In genomic region chr15:66830358-66830757, GRCh38 we compare ENCODE assay signal across 12 cellular contexts.
DNase-seq lines count a peak whose midpoint lies in the region; ATAC-seq, FAIRE-seq and TF ChIP-seq lines count a peak whose summit lies in the region.
"Had no signal": no experiment of that assay in that cellular context is flagged by ENCODE, and none has a peak within 500 bp of the region (broad histone marks: within the 10 kb centered on the region; RNA-seq: fewer than 3 reads in every experiment).

No MANE protein-coding gene starts in this region.

- H3K27ac ChIP-seq in A549 (peak overlapping the region in 1 of 2 experiments; percentile 56; a peak in 3 of 6 replicates), testis (no peak overlapping the region)
- H3K27ac ChIP-seq: thyroid gland had no signal

- TF ChIP-seq RAD21 in A549 (conservative IDR thresholded peaks at IDR 0.05 in 1 of 2, IDR thresholded peaks at IDR 0.05 in 1 of 2) = no peak

- H3K4me2 ChIP-seq in A549 = 0 out of 3 replicates have a peak overlapping the region, but pooled peaks have one; percentile 21

- H3K9me3 ChIP-seq in A549 (no peaks in the 10 kb centered on the region), testis (no peaks in the 10 kb centered on the region)
- H3K9me3 ChIP-seq: thyroid gland had no signal

- ATAC-seq in A549 = peak; percentile 71 to 87
- ATAC-seq in activated T-cell treated with anti-CD3 and anti-CD28 coated beads, Interleukin-2, amount 50 U/mL, for 4 hours = no peak

- DNase-seq in A549 (ENCODE audit: low read depth in 1 of 2, low spot score in 1 of 2) (peak in 1 of 2 experiments; percentile 32), LHCN-M2 (ENCODE audit: low read depth) (peak; percentile 62), cardiac fibroblast (ENCODE audit: low read depth in 2 of 2) (peak; percentile 79 to 85), islet precursor cell (peak; percentile 62), testis (no peak), RKO (ENCODE audit: low spot score) (no peak)
- DNase-seq in activated T-cell treated with anti-CD3 and anti-CD28 coated beads, Interleukin-2, amount 50 U/mL, for 4 hours = no peak
- DNase-seq in stimulated activated CD4-positive, alpha-beta T cell treated with anti-CD3 and anti-CD28 coated beads, Interleukin-2, amount 100 ng/mL, for 48 hours = no peak
- DNase-seq: central memory CD4-positive, alpha-beta T cell; NCI-H345; nephron progenitor cell; thyroid gland had no signal

- FAIRE-seq in A549 (lab: Jason Lieb, UNC) = no peak

- TF ChIP-seq EP300 in A549 (IDR thresholded peaks at IDR 0.05) = no peak

- peaks cover 1% of the 10 kb centered on the region for H3K4me1 Mint-ChIP-seq in activated T-cell treated with anti-CD3 and anti-CD28 coated beads, Interleukin-2, amount 50 U/mL, for 4 hours (ENCODE audit: low read depth)

- H3K27me3 ChIP-seq in testis = no peaks in the 10 kb centered on the region
- H3K27me3 ChIP-seq: thyroid gland had no signal

- H3K36me3 ChIP-seq in testis (ENCODE audit: low read depth, missing control alignments) = no peaks in the 10 kb centered on the region
- H3K36me3 ChIP-seq: thyroid gland had no signal

- intact Hi-C loops in testis (cut with DNase I; ENCODE audit: low total_unique reads) = no loop called here

- no peak overlapping the region for H3K4me3 Mint-ChIP-seq in activated T-cell treated with anti-CD3 and anti-CD28 coated beads, Interleukin-2, amount 50 U/mL, for 4 hours
- H3K4me3 Mint-ChIP-seq: nephron progenitor cell had no signal

- TF ChIP-seq CTCF in A549 (IDR thresholded peaks at IDR 0.05) (no peak), cardiac fibroblast (IDR thresholded peaks at IDR 0.05; ENCODE audit: low read depth, low read length) (no peak), testis (IDR thresholded peaks at IDR 0.05) (no peak)

- CTCF ChIA-PET in A549 (lab: Yijun Ruan, JAX) = interaction anchor here (0.6 to 2.9 kb wide), 14 partner anchors 8 to 132 kb away, joined by 3 to 13 read pairs (median 3); no protein-coding TSS in a partner anchor

- no peaks in the 10 kb centered on the region for H3K27me3 Mint-ChIP-seq in activated T-cell treated with anti-CD3 and anti-CD28 coated beads, Interleukin-2, amount 50 U/mL, for 4 hours (ENCODE audit: low read depth)

- POLR2A ChIA-PET in A549 (lab: Yijun Ruan, JAX) = no interaction called here

- H3K4me3 ChIP-seq in A549 = no peak overlapping the region
- H3K4me3 ChIP-seq in cardiac fibroblast (replicated peaks in 1 of 2; ENCODE audit: low read depth in 2 of 2, low read length in 2 of 2) = no peak overlapping the region
- H3K4me3 ChIP-seq in testis = no peak overlapping the region
- H3K4me3 ChIP-seq: thyroid gland had no signal

- no peaks in the 10 kb centered on the region for H3K9me3 Mint-ChIP-seq in activated T-cell treated with anti-CD3 and anti-CD28 coated beads, Interleukin-2, amount 50 U/mL, for 4 hours
- H3K9me3 Mint-ChIP-seq: nephron progenitor cell had no signal

- no peaks in the 10 kb centered on the region for H3K36me3 Mint-ChIP-seq in activated T-cell treated with anti-CD3 and anti-CD28 coated beads, Interleukin-2, amount 50 U/mL, for 4 hours (ENCODE audit: insufficient read depth)

- H3K4me1 ChIP-seq in A549 (peaks cover 8% of the 10 kb centered on the region), testis (no peaks in the 10 kb centered on the region)

- WGBS in A549 (ENCODE audit: missing lambda C conversion rate) = 43% methylated on average over 6 of the region's 6 CpGs
- 75 to 84% methylated on average over 6 of the region's 6 CpGs for WGBS in testis, 2 donors

- no peak for TF ChIP-seq POLR2A in A549 (IDR thresholded peaks at IDR 0.05; ENCODE audit: low read length)
- TF ChIP-seq POLR2A in testis (IDR thresholded peaks at IDR 0.05) = no peak

TF ChIP-seq in A549, 52 proteins besides CTCF, POLR2A, EP300 and RAD21:
- TF ChIP-seq FOSL2 (IDR thresholded peaks at IDR 0.05) (no peak), FOSL2 (CRISPR knock-in tag; IDR thresholded peaks at IDR 0.05) (0 out of 2 replicates have a peak, but pooled peaks have one; percentile 31), REST (IDR thresholded peaks at IDR 0.05) (no peak), KDM1A (IDR thresholded peaks at IDR 0.05; ENCODE audit: low read depth) (no peak)

Comparison
In these comparisons a context has a peak if more than half of its experiments do, and no peak if none do; other contexts are left out.
1. ATAC-seq: peak in A549 (2 of 2); none in activated T-cell treated with anti-CD3 and anti-CD28 coated beads, Interleukin-2, amount 50 U/mL, for 4 hours (0 of 2).
2. DNase-seq: peak in LHCN-M2 (single experiment), cardiac fibroblast (2 of 2) and islet precursor cell (single experiment); none in activated T-cell treated with anti-CD3 and anti-CD28 coated beads, Interleukin-2, amount 50 U/mL, for 4 hours (single experiment), testis (single experiment), RKO (single experiment) and stimulated activated CD4-positive, alpha-beta T cell treated with anti-CD3 and anti-CD28 coated beads, Interleukin-2, amount 100 ng/mL, for 48 hours (0 of 2).